Comparison of ENCODE assay signal across 1 cellular context in the genomic region with DNA sequence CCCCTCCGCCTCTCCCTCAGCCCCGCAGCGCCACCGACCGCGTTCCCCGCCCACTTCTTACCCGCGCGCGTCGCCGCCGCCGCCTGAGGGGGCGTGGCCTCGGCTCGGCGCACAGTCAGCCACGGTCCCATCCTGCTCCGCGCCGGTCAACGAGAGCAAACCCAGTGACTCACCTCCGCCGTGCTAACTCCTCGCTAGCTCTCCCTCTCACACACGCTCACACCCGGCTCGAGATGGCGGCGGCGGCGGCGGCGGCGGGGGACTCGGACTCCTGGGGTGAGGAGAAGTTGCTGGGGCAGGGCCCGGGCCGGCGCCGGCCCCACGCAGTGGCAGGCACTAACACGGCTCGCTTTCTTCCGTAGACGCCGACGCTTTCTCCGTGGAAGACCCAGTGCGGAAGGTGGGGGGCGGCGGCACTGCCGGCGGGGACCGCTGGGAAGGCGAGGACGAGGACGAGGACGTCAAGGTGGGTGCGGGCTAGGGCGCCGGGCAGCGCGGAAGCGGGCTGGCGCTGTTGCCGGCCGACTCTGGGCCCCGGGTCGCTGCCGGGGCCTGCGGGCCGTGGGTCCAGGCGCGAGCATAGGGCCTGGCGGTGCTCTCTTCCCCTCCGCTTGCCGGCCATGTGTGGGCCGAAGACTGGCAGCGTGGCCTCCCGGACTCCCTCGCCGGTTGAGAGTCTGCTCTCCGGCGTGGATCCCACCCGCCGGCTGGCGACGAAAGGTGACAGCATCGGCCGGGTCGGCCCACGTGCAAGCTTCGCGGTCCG.
TF ChIP-seq lines count a peak whose summit lies in the region.

A gene with protein sequence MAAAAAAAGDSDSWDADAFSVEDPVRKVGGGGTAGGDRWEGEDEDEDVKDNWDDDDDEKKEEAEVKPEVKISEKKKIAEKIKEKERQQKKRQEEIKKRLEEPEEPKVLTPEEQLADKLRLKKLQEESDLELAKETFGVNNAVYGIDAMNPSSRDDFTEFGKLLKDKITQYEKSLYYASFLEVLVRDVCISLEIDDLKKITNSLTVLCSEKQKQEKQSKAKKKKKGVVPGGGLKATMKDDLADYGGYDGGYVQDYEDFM (plus strand): TSS at position 186 of the 766 bp plus-strand sequence. CDS start 48 bp downstream, at position 234.

TF ChIP-seq in Ishikawa, 13 proteins besides CTCF, POLR2A, EP300 and RAD21 (continued from another document):
- no peak for TF ChIP-seq REST (IDR thresholded peaks at IDR 0.05; ENCODE audit: low read depth)
- no peak; the same call in 1 of the 2 replicates for TF ChIP-seq TCF12 (IDR thresholded peaks at IDR 0.05; ENCODE audit: low read depth)
TF ChIP-seq in Ishikawa: peak in this region for 6.
